20 cellular contexts compared by ENCODE assay signal in the genomic region with DNA sequence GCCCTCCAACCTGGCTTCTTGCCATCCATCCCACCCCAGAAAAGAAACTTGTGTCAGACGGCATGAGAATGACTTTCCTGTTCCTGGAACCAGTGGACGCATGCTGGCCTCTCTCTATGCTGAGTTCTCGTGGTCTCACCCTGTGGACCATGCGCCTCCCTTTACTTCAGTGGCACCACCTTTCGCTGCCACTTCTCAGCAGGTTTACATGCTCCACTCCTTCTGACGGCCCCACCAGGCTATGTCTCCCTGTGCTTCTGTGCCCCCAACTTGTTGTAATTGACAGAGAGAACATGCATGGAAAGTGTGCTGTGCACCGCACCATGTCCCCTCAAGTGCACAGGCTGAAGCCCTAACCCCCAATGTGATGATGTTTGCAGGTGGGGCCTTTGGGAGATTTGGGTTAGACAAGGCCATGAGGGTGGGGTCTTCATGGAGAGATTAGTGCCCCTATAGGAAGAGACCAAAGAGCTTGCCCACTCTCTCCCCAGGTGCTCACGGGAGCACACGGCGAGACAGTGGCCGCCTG. TPM values are rescaled to one million over a fixed set of nuclear protein-coding genes. Genes with fewer than 3 reads are reported as not detected.
DNase-seq lines count a peak whose midpoint lies in the region; ATAC-seq and TF ChIP-seq lines count a peak whose summit lies in the region.
"Had no signal": no experiment of that assay in that cellular context is flagged by ENCODE, and none has a peak within 500 bp of the region (broad histone marks: within the 10 kb centered on the region; RNA-seq: fewer than 3 reads in every experiment).

No MANE protein-coding gene starts in this region.

- H2BK15ac ChIP-seq in H9 (ENCODE audit: low read depth, low read length), result no peak overlapping the region

- no peak overlapping the region for H4K5ac ChIP-seq in H9 (ENCODE audit: insufficient read length, low read depth, low read length)

- no peak overlapping the region for H3K4me3 Mint-ChIP-seq in H9
- no peak overlapping the region for H3K4me3 Mint-ChIP-seq in stimulated activated naive B cell treated with anti-CD40 and anti-IgM and Interleukin-4, amounts not matched to agents 10 μg/mL and 1 μg/mL and 100 μg/mL, for 72 hours

- H3K9me3 ChIP-seq in H9 (ENCODE audit: control insufficient read depth, low read depth, low read length), result no peaks in the 10 kb centered on the region
- H3K9me3 ChIP-seq in colonic mucosa, result no peaks in the 10 kb centered on the region
- H3K9me3 ChIP-seq in spleen, result peaks cover 0 to 6% (median 0%) of the 10 kb centered on the region in 8 donors

- no peaks in the 10 kb centered on the region for H3K4me1 ChIP-seq in H9 (ENCODE audit: insufficient read depth, low read length)
- no peaks in the 10 kb centered on the region for H3K4me1 ChIP-seq in colonic mucosa
- peaks cover 2 to 16% (median 11%) of the 10 kb centered on the region in 6 donors for H3K4me1 ChIP-seq in spleen

- H2BK5ac ChIP-seq in H9 (ENCODE audit: insufficient read length, low read length), result no peak overlapping the region

- H3K9me3 Mint-ChIP-seq in H9, result no peaks in the 10 kb centered on the region
- H3K9me3 Mint-ChIP-seq in stimulated activated naive B cell treated with anti-CD40 and anti-IgM and Interleukin-4, amounts not matched to agents 10 μg/mL and 1 μg/mL and 100 μg/mL, for 72 hours, result peaks cover 0 to 3% of the 10 kb centered on the region in 2 donors

- TF ChIP-seq POLR2A in lower leg skin (IDR thresholded peaks at IDR 0.05) (no peak), spleen (IDR thresholded peaks at IDR 0.05) (no peak)

- no peak overlapping the region for H3K4me3 ChIP-seq in colonic mucosa
- no peak overlapping the region for H3K4me3 ChIP-seq in lower leg skin (ENCODE audit: low read depth, poor library complexity, severe bottlenecking)
- H3K4me3 ChIP-seq in spleen, result no peak overlapping the region
- H3K4me3 ChIP-seq: GM23248, K562 had no signal

- H3K23ac ChIP-seq in H9 (ENCODE audit: insufficient read length, low read depth, low read length), result no peak overlapping the region

- no peak overlapping the region for H2BK120ac ChIP-seq in H9 (ENCODE audit: low read depth, low read length, poor library complexity, severe bottlenecking)

- no peak overlapping the region for H3K27ac Mint-ChIP-seq in H9
- no peak overlapping the region for H3K27ac Mint-ChIP-seq in stimulated activated naive B cell treated with anti-CD40 and anti-IgM and Interleukin-4, amounts not matched to agents 10 μg/mL and 1 μg/mL and 100 μg/mL, for 72 hours

- no peaks in the 10 kb centered on the region for H3K36me3 Mint-ChIP-seq in H9 (ENCODE audit: insufficient read depth in 1 of 3, low read depth in 3 of 3)
- H3K36me3 Mint-ChIP-seq in stimulated activated naive B cell treated with anti-CD40 and anti-IgM and Interleukin-4, amounts not matched to agents 10 μg/mL and 1 μg/mL and 100 μg/mL, for 72 hours, result no peaks in the 10 kb centered on the region

- H4K20me1 ChIP-seq in H9 (ENCODE audit: control insufficient read depth, insufficient read depth, insufficient read length), result peaks cover 4% of the 10 kb centered on the region

- intact Hi-C loops in colonic mucosa (cut with DNase I), result no loop called here
- intact Hi-C loops in lower leg skin (cut with DNase I; ENCODE audit: low total_unique reads), result no loop called here
- intact Hi-C loops in spleen (cut with DNase I; ENCODE audit: low total_unique reads), result no loop called here

- H3T11ph ChIP-seq in H9 (ENCODE audit: low read length), result no peak overlapping the region

- no peak overlapping the region for H3K18ac ChIP-seq in H9 (ENCODE audit: insufficient read length, low read depth, low read length)

- H3K27me3 ChIP-seq in H9 (ENCODE audit: insufficient read depth, low read length) (peaks cover 5% of the 10 kb centered on the region; the same call in 1 of the 2 replicates), colonic mucosa (peaks cover 10% of the 10 kb centered on the region), spleen (replicated peaks in 1 of 7) (peaks cover 0 to 85% (median 22%) of the 10 kb centered on the region in 7 donors)

- ATAC-seq in stimulated activated naive B cell treated with anti-CD40 and anti-IgM and Interleukin-4, amounts not matched to agents 10 μg/mL and 1 μg/mL and 100 μg/mL, for 72 hours (replicated peaks), result no peak
- ATAC-seq: HCT116, K562, PC-3 had no signal

- H3K9ac ChIP-seq in H9 (ENCODE audit: extremely low read depth, insufficient read length, low read length) (no peak overlapping the region), colonic mucosa (ENCODE audit: low read depth in 2 of 2, low read length in 2 of 2) (no peak overlapping the region)
- H3K9ac ChIP-seq: GM23248 had no signal

- TF ChIP-seq CTCF in H9 (conservative IDR thresholded peaks at IDR 0.05) (no peak), colonic mucosa (IDR thresholded peaks at IDR 0.05) (no peak), lower leg skin (IDR thresholded peaks at IDR 0.05) (no peak), spleen (IDR thresholded peaks at IDR 0.05 in 8 of 11, conservative IDR thresholded peaks at IDR 0.05 in 3 of 11) (no peak)

- no peak overlapping the region for H2AK5ac ChIP-seq in H9 (ENCODE audit: insufficient read length, low read length)

- H3K4ac ChIP-seq in H9 (ENCODE audit: low read depth, low read length), result no peak overlapping the region

- H3K27me3 Mint-ChIP-seq in H9 (ENCODE audit: low read depth), result peaks cover 58% of the 10 kb centered on the region
- H3K27me3 Mint-ChIP-seq in stimulated activated naive B cell treated with anti-CD40 and anti-IgM and Interleukin-4, amounts not matched to agents 10 μg/mL and 1 μg/mL and 100 μg/mL, for 72 hours, result peaks cover 45 to 51% of the 10 kb centered on the region in 2 donors

- peaks cover 21 to 23% of the 10 kb centered on the region in 2 experiments for H3K4me1 Mint-ChIP-seq in H9
- H3K4me1 Mint-ChIP-seq in stimulated activated naive B cell treated with anti-CD40 and anti-IgM and Interleukin-4, amounts not matched to agents 10 μg/mL and 1 μg/mL and 100 μg/mL, for 72 hours, result no peaks in the 10 kb centered on the region

- WGBS in H9 (ENCODE audit: extremely low coverage, insufficient read length, low lambda C conversion rate), result no CpG with 5 or more reads among the region's 11 CpGs
- WGBS in lower leg skin, 2 donors, result 84 to 87% methylated on average over 11 of the region's 11 CpGs
- WGBS in spleen, 5 donors, result 86 to 92% (median 86%) methylated on average over 11 of the region's 11 CpGs

- H3K23me2 ChIP-seq in H9 (ENCODE audit: insufficient read length, low read depth, low read length, poor library complexity, severe bottlenecking), result no peaks in the 10 kb centered on the region

- H4K91ac ChIP-seq in H9 (ENCODE audit: insufficient read length, low read depth, low read length), result no peak overlapping the region

- H3K79me2 ChIP-seq in H9 (ENCODE audit: insufficient read depth, low read length), result no peaks in the 10 kb centered on the region

- H3K79me1 ChIP-seq in H9 (ENCODE audit: insufficient read depth, low read depth, low read length, poor library complexity, severe bottlenecking), result no peaks in the 10 kb centered on the region

- H4K8ac ChIP-seq in H9 (replicated peaks; ENCODE audit: insufficient read length, low read depth, low read length), result no peak overlapping the region

- no peak overlapping the region for H3K14ac ChIP-seq in H9 (ENCODE audit: insufficient read depth, low read length)

- no peak overlapping the region for H2BK20ac ChIP-seq in H9 (ENCODE audit: low read depth, low read length, poor library complexity, severe bottlenecking)

- H3K4me2 ChIP-seq in H9 (ENCODE audit: insufficient read depth, insufficient read length, low read length), result no peak overlapping the region

- H2AFZ ChIP-seq in H9 (ENCODE audit: low read length), result no peak overlapping the region
- H2AFZ ChIP-seq: GM23248 had no signal

- H3K36me3 ChIP-seq in colonic mucosa, result no peaks in the 10 kb centered on the region
- no peaks in the 10 kb centered on the region for H3K36me3 ChIP-seq in spleen

- DNase-seq in H9 (peak; percentile 5), colonic mucosa (peak; percentile 10), lower leg skin (ENCODE audit: low spot score in 2 of 2) (peak; percentile 8 to 64), spleen (peak; percentile 39), COLO829 (ENCODE audit: low spot score) (no peak)
- no peak for DNase-seq in activated CD4-positive, CD25-positive, alpha-beta regulatory T cell treated with anti-CD3 and anti-CD28 coated beads, Interleukin-2, amount 50 U/mL, for 72 hours
- no peak for DNase-seq in stimulated activated naive B cell treated with anti-CD40 and anti-IgM and Interleukin-4, amounts not matched to agents 10 μg/mL and 1 μg/mL and 100 μg/mL, for 72 hours
- DNase-seq: ACHN, AML-193, COR-L47, DMS 273 treated with DMSO at 0.1 percent for 48 hours, GM23248, NCI-H1092 treated with DMSO at 0.1 percent for 48 hours, NCI-H146, NCI-H2029 treated with DMSO at 0.1 percent for 48 hours, NCI-H2171, NCI-H526, PC-3 had no signal

- H3K56ac ChIP-seq in H9 (ENCODE audit: insufficient read length, low read depth, low read length), result no peak overlapping the region

- no peak overlapping the region for H2BK12ac ChIP-seq in H9 (ENCODE audit: insufficient read length, low read depth, low read length)

- H3K27ac ChIP-seq in H9 (ENCODE audit: insufficient read length, low read depth, low read length), result no peak overlapping the region
- no peak overlapping the region for H3K27ac ChIP-seq in colonic mucosa
- H3K27ac ChIP-seq in spleen, result no peak overlapping the region
- H3K27ac ChIP-seq: GM23248 had no signal

RNA-seq across cellular contexts. Expression of a gene that starts 3.1 kb away (rescaled TPM):
- total RNA-seq in H9 (2021) (8.1 and 8.6 TPM in 2 replicates), colonic mucosa (under 1 TPM; 0.05 to 0.35 TPM), lower leg skin (10 to 100 TPM; 50.7 to 81.3 (median 62.0) TPM), spleen (1 to 10 TPM in 1 of 7 donors, under 1 TPM in 5, not detected in 1; 0.23 to 1.3 (median 0.47) TPM)
- under 1 TPM; 0.07 to 0.19 (median 0.14) TPM for polyA plus RNA-seq in spleen
- total RNA-seq: GM23248 had no signal
- polyA plus RNA-seq: GM23248 had no signal

Comparison
In these comparisons a context has a peak if more than half of its experiments do, and no peak if none do; other contexts are left out.
1. DNase-seq: peak in H9 (single experiment), colonic mucosa (single experiment), lower leg skin (2 of 2) and spleen (single experiment); none in activated CD4-positive, CD25-positive, alpha-beta regulatory T cell treated with anti-CD3 and anti-CD28 coated beads, Interleukin-2, amount 50 U/mL, for 72 hours (single experiment), COLO829 (single experiment) and stimulated activated naive B cell treated with anti-CD40 and anti-IgM and Interleukin-4, amounts not matched to agents 10 μg/mL and 1 μg/mL and 100 μg/mL, for 72 hours (single experiment).